1 cellular context compared by ENCODE assay signal in genomic region chr14:100375963-100376735, GRCh38.
TF ChIP-seq lines count a peak whose summit lies in the region.

Gene WDR25, plus strand, starts transcription at chr14:100376485.

TF ChIP-seq in HepG2, 621 proteins besides CTCF, POLR2A, EP300 and RAD21 (continued from another document and continues in another):
- TF ChIP-seq KDM1A (CRISPR knock-in tag; IDR thresholded peaks at IDR 0.05) (no peak), MED8 (CRISPR knock-in tag; IDR thresholded peaks at IDR 0.05; ENCODE audit: insufficient replicate concordance) (no peak), MXD1 (CRISPR knock-in tag; IDR thresholded peaks at IDR 0.05) (no peak; the same call in 1 of the 2 replicates), ARNTL (CRISPR knock-in tag; IDR thresholded peaks at IDR 0.05) (peak; percentile 90), ERF (CRISPR knock-in tag; IDR thresholded peaks at IDR 0.05) (peak; percentile 89), ARHGAP35 (CRISPR knock-in tag; IDR thresholded peaks at IDR 0.05; ENCODE audit: borderline replicate concordance) (peak; percentile 75; the same call in 1 of the 2 replicates), KLF13 (CRISPR knock-in tag; IDR thresholded peaks at IDR 0.05) (no peak), ZNF235 (CRISPR knock-in tag; IDR thresholded peaks at IDR 0.05; ENCODE audit: borderline replicate concordance) (no peak), CC2D1A (CRISPR knock-in tag; IDR thresholded peaks at IDR 0.05) (no peak), ZC3H13 (CRISPR knock-in tag; IDR thresholded peaks at IDR 0.05) (no peak), ATM (IDR thresholded peaks at IDR 0.05; ENCODE audit: borderline replicate concordance) (no peak), ZFP1 (CRISPR knock-in tag; IDR thresholded peaks at IDR 0.05) (peak; percentile 54; the same call in 1 of the 2 replicates), RBAK (CRISPR knock-in tag; IDR thresholded peaks at IDR 0.05) (no peak), ELF4 (CRISPR knock-in tag; IDR thresholded peaks at IDR 0.05; ENCODE audit: borderline replicate concordance) (no peak), ZNF720 (CRISPR knock-in tag; IDR thresholded peaks at IDR 0.05) (no peak), DR1 (CRISPR knock-in tag; IDR thresholded peaks at IDR 0.05) (no peak), ZNF138 (CRISPR knock-in tag; IDR thresholded peaks at IDR 0.05; ENCODE audit: low read depth) (no peak), ZNF407 (CRISPR knock-in tag; IDR thresholded peaks at IDR 0.05; ENCODE audit: not compliant biosample characterization) (peak; percentile 53), ZNF329 (CRISPR knock-in tag; IDR thresholded peaks at IDR 0.05; ENCODE audit: low read depth) (peak; percentile 71; the same call in 1 of the 2 replicates), ZSCAN22 (CRISPR knock-in tag; IDR thresholded peaks at IDR 0.05) (no peak), ZNF317 (CRISPR knock-in tag; IDR thresholded peaks at IDR 0.05) (no peak), NFIB (CRISPR knock-in tag; IDR thresholded peaks at IDR 0.05; ENCODE audit: borderline replicate concordance) (no peak), TMF1 (CRISPR knock-in tag; IDR thresholded peaks at IDR 0.05; ENCODE audit: low read depth) (peak; percentile 37; the same call in 1 of the 2 replicates), ZNF850 (CRISPR knock-in tag; conservative IDR thresholded peaks at IDR 0.05) (no peak), NBN (conservative IDR thresholded peaks at IDR 0.05) (no peak), SIX1 (CRISPR knock-in tag; IDR thresholded peaks at IDR 0.05; ENCODE audit: borderline replicate concordance) (no peak), ZNF761 (CRISPR knock-in tag; conservative IDR thresholded peaks at IDR 0.05) (no peak), ZNF230 (CRISPR knock-in tag; IDR thresholded peaks at IDR 0.05) (peak; percentile 32; the same call in 1 of the 2 replicates), ZFP36 (IDR thresholded peaks at IDR 0.05; ENCODE audit: borderline replicate concordance, low read depth, low read length, partially characterized antibody) (no peak), TOE1 (CRISPR knock-in tag; IDR thresholded peaks at IDR 0.05) (0 out of 2 replicates have a peak, but pooled peaks have one; percentile 33), MYNN (CRISPR knock-in tag; IDR thresholded peaks at IDR 0.05; ENCODE audit: low read depth) (no peak), ZNF20 (CRISPR knock-in tag; IDR thresholded peaks at IDR 0.05) (no peak), ZBTB38 (CRISPR knock-in tag; IDR thresholded peaks at IDR 0.05) (0 out of 2 replicates have a peak, but pooled peaks have one; percentile 78), ZNF430 (CRISPR knock-in tag; IDR thresholded peaks at IDR 0.05) (no peak; the same call in 1 of the 2 replicates), SMC3 (IDR thresholded peaks at IDR 0.05; ENCODE audit: low read length) (no peak)
- TF ChIP-seq, protein P1, sequence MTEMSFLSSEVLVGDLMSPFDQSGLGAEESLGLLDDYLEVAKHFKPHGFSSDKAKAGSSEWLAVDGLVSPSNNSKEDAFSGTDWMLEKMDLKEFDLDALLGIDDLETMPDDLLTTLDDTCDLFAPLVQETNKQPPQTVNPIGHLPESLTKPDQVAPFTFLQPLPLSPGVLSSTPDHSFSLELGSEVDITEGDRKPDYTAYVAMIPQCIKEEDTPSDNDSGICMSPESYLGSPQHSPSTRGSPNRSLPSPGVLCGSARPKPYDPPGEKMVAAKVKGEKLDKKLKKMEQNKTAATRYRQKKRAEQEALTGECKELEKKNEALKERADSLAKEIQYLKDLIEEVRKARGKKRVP (CRISPR knock-in tag; IDR thresholded peaks at IDR 0.05): peak in 1 of 2 experiments; percentile 55; a peak in 1 of 4 replicates
- TF ChIP-seq, protein P2, sequence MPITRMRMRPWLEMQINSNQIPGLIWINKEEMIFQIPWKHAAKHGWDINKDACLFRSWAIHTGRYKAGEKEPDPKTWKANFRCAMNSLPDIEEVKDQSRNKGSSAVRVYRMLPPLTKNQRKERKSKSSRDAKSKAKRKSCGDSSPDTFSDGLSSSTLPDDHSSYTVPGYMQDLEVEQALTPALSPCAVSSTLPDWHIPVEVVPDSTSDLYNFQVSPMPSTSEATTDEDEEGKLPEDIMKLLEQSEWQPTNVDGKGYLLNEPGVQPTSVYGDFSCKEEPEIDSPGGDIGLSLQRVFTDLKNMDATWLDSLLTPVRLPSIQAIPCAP (CRISPR knock-in tag; IDR thresholded peaks at IDR 0.05; ENCODE audit: low read depth): no peak
- TF ChIP-seq, protein P3, sequence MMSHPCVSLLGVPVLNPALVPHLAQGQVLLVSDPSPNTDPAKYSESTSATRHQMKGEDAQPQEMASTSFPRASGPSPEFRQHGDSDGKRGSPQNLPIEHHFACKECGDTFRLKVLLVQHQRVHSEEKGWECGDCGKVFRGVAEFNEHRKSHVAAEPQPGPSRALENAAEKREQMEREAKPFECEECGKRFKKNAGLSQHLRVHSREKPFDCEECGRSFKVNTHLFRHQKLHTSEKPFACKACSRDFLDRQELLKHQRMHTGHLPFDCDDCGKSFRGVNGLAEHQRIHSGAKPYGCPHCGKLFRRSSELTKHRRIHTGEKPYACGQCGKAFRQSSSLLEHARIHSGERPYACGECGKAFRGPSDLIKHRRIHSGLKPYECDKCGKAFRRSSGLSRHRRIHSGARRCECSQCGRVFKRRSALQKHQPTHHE (CRISPR knock-in tag; IDR thresholded peaks at IDR 0.05; ENCODE audit: borderline replicate concordance): peak; percentile 58; the same call in 1 of the 2 replicates
- TF ChIP-seq, protein P4, sequence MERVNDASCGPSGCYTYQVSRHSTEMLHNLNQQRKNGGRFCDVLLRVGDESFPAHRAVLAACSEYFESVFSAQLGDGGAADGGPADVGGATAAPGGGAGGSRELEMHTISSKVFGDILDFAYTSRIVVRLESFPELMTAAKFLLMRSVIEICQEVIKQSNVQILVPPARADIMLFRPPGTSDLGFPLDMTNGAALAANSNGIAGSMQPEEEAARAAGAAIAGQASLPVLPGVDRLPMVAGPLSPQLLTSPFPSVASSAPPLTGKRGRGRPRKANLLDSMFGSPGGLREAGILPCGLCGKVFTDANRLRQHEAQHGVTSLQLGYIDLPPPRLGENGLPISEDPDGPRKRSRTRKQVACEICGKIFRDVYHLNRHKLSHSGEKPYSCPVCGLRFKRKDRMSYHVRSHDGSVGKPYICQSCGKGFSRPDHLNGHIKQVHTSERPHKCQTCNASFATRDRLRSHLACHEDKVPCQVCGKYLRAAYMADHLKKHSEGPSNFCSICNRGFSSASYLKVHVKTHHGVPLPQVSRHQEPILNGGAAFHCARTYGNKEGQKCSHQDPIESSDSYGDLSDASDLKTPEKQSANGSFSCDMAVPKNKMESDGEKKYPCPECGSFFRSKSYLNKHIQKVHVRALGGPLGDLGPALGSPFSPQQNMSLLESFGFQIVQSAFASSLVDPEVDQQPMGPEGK (CRISPR knock-in tag; IDR thresholded peaks at IDR 0.05): peak; percentile 81; the same call in 1 of the 2 replicates
- TF ChIP-seq, protein P5, sequence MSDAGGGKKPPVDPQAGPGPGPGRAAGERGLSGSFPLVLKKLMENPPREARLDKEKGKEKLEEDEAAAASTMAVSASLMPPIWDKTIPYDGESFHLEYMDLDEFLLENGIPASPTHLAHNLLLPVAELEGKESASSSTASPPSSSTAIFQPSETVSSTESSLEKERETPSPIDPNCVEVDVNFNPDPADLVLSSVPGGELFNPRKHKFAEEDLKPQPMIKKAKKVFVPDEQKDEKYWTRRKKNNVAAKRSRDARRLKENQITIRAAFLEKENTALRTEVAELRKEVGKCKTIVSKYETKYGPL (CRISPR knock-in tag; IDR thresholded peaks at IDR 0.05): 0 out of 2 replicates have a peak, but pooled peaks have one; percentile 40
- TF ChIP-seq, protein P6, sequence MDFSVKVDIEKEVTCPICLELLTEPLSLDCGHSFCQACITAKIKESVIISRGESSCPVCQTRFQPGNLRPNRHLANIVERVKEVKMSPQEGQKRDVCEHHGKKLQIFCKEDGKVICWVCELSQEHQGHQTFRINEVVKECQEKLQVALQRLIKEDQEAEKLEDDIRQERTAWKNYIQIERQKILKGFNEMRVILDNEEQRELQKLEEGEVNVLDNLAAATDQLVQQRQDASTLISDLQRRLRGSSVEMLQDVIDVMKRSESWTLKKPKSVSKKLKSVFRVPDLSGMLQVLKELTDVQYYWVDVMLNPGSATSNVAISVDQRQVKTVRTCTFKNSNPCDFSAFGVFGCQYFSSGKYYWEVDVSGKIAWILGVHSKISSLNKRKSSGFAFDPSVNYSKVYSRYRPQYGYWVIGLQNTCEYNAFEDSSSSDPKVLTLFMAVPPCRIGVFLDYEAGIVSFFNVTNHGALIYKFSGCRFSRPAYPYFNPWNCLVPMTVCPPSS (IDR thresholded peaks at IDR 0.05): no peak
- TF ChIP-seq, protein P7, sequence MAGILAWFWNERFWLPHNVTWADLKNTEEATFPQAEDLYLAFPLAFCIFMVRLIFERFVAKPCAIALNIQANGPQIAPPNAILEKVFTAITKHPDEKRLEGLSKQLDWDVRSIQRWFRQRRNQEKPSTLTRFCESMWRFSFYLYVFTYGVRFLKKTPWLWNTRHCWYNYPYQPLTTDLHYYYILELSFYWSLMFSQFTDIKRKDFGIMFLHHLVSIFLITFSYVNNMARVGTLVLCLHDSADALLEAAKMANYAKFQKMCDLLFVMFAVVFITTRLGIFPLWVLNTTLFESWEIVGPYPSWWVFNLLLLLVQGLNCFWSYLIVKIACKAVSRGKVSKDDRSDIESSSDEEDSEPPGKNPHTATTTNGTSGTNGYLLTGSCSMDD (CRISPR knock-in tag; IDR thresholded peaks at IDR 0.05): no peak
- TF ChIP-seq, protein P8, sequence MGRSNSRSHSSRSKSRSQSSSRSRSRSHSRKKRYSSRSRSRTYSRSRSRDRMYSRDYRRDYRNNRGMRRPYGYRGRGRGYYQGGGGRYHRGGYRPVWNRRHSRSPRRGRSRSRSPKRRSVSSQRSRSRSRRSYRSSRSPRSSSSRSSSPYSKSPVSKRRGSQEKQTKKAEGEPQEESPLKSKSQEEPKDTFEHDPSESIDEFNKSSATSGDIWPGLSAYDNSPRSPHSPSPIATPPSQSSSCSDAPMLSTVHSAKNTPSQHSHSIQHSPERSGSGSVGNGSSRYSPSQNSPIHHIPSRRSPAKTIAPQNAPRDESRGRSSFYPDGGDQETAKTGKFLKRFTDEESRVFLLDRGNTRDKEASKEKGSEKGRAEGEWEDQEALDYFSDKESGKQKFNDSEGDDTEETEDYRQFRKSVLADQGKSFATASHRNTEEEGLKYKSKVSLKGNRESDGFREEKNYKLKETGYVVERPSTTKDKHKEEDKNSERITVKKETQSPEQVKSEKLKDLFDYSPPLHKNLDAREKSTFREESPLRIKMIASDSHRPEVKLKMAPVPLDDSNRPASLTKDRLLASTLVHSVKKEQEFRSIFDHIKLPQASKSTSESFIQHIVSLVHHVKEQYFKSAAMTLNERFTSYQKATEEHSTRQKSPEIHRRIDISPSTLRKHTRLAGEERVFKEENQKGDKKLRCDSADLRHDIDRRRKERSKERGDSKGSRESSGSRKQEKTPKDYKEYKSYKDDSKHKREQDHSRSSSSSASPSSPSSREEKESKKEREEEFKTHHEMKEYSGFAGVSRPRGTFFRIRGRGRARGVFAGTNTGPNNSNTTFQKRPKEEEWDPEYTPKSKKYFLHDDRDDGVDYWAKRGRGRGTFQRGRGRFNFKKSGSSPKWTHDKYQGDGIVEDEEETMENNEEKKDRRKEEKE (IDR thresholded peaks at IDR 0.05): no peak
